ENCODE assay signal across 10 cellular contexts in genomic region chr22:22120160-22120559, GRCh38.
"Had no signal": no experiment of that assay in that cellular context is flagged by ENCODE, and none has a peak within 500 bp of the region (broad histone marks: within the 10 kb centered on the region; RNA-seq: fewer than 3 reads in every experiment).

No MANE protein-coding gene starts in this region.

- ATAC-seq: GM23338, HCT116 had no signal

- H3K9ac ChIP-seq: GM23248 had no signal

- H3K9me3 ChIP-seq: HAP-1 had no signal

- H3K4me3 ChIP-seq: GM23248, GM23338, HAP-1 had no signal

- H3K4me1 Mint-ChIP-seq: GM23338 had no signal

- H3K4me3 Mint-ChIP-seq: GM23338, H9, HFFc6 had no signal

- H3K4me2 ChIP-seq: GM23338 had no signal

- H3K4me1 ChIP-seq: HAP-1 had no signal

- H3K36me3 ChIP-seq: HAP-1 had no signal

- DNase-seq: GM23248, GOT3, H7, H9, HCEC 1CT, HFFc6 had no signal

- H3K27ac Mint-ChIP-seq: GM23338, H9, HFFc6 had no signal

- H2AFZ ChIP-seq: GM23248, GM23338 had no signal

- H3K9me3 Mint-ChIP-seq: GM23338, HFFc6 had no signal

- H3K27ac ChIP-seq: GM23248 had no signal

- FAIRE-seq: H54 had no signal
